ENCODE assay signal across 14 cellular contexts in the genomic region with DNA sequence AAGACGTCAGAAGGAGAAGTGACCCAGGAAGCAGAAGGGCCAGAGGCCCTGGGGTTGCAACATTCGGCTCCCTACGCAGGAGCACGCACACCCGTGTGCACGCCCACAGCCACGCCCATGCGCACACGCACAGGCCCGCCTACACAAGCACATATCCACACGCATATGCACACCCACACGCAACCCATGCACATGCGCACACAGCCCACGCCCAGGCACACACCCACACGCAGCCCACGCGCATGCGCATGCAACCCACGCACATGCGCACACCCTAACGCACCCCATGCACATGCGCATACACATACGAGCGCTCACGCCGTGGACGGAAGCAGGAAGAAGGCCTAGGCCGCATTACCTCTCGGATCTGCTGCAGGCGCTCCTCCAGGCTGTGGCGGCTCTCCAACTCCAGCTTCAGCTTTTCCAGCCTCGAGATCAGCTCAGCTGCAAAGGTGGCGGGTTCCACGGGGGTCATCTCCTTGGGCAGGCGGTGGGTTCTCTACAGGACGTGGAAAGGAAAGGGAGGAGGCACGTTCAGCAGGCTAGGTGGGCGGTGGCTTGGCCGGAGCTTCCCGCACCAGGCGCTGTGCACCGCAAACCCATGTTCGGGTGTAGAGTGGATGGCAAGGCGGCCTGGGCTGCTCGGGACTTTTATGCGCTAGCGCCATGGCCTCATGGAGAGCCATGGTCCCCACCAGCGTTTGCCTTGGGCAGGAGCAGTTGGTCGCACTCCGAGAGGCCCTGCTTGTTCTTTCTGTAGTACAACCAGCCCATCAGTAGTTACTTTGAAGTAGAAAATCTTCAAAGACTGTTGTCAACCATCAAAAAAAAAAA. TPM values are rescaled to one million over a fixed set of nuclear protein-coding genes. Genes with fewer than 3 reads are reported as not detected.
DNase-seq lines count a peak whose midpoint lies in the region; ATAC-seq and FAIRE-seq lines count a peak whose summit lies in the region.
"Had no signal": no experiment of that assay in that cellular context is flagged by ENCODE, and none has a peak within 500 bp of the region (broad histone marks: within the 10 kb centered on the region; RNA-seq: fewer than 3 reads in every experiment).

No MANE protein-coding gene starts in this region.

- no peak overlapping the region for H3K4me3 ChIP-seq in mesenchymal stem cell (ENCODE audit: insufficient read depth in 1 of 2, low read depth in 1 of 2, low read length in 2 of 2)
- H3K4me3 ChIP-seq: adrenal gland had no signal

- peak overlapping the region; percentile 20 for H3K4me3 Mint-ChIP-seq in activated naive CD8-positive, alpha-beta T cell
- H3K4me3 Mint-ChIP-seq in activated naive CD8-positive, alpha-beta T cell treated with anti-CD3 and anti-CD28 coated beads, Interleukin-2, amount 50 U/mL, for 24 hours = no peak overlapping the region
- H3K4me3 Mint-ChIP-seq: memory B cell had no signal

- H3K9ac ChIP-seq in mesenchymal stem cell (ENCODE audit: low read length) = no peak overlapping the region

- H3K18ac ChIP-seq in mesenchymal stem cell (ENCODE audit: low read depth in 1 of 2, low read length in 2 of 2) = no peak overlapping the region

- H2BK120ac ChIP-seq in mesenchymal stem cell (ENCODE audit: low read depth, low read length) = no peak overlapping the region

- H2BK5ac ChIP-seq in mesenchymal stem cell (ENCODE audit: low read depth, low read length, poor library complexity, severe bottlenecking) = no peak overlapping the region

- no peak overlapping the region for H3K27ac Mint-ChIP-seq in activated naive CD8-positive, alpha-beta T cell
- no peak overlapping the region for H3K27ac Mint-ChIP-seq in activated naive CD8-positive, alpha-beta T cell treated with anti-CD3 and anti-CD28 coated beads, Interleukin-2, amount 50 U/mL, for 24 hours
- H3K27ac Mint-ChIP-seq: memory B cell had no signal

- H2AK5ac ChIP-seq in mesenchymal stem cell (ENCODE audit: low read length, severe bottlenecking) = no peak overlapping the region

- H3K9me3 ChIP-seq in mesenchymal stem cell (ENCODE audit: control insufficient read depth, low read length) = no peaks in the 10 kb centered on the region
- H3K9me3 ChIP-seq: adrenal gland had no signal

- no peak overlapping the region for H2BK12ac ChIP-seq in mesenchymal stem cell (ENCODE audit: low read length in 2 of 2)

- WGBS in mesenchymal stem cell = 96% methylated on average over 50 of the region's 50 CpGs

- no peak overlapping the region for H3K4me2 ChIP-seq in mesenchymal stem cell (ENCODE audit: low read length, poor library complexity, severe bottlenecking)

- no peaks in the 10 kb centered on the region for H3K27me3 ChIP-seq in mesenchymal stem cell (ENCODE audit: control insufficient read depth in 1 of 2, insufficient read depth in 1 of 2, low read length in 2 of 2)
- H3K27me3 ChIP-seq: adrenal gland had no signal

- H4K91ac ChIP-seq in mesenchymal stem cell (ENCODE audit: low read length) = peak overlapping the region; percentile 77

- H4K8ac ChIP-seq in mesenchymal stem cell (ENCODE audit: low read length) = peak overlapping the region; percentile 4

- H3K4me1 Mint-ChIP-seq in activated naive CD8-positive, alpha-beta T cell (ENCODE audit: low read depth) = peaks cover 34% of the 10 kb centered on the region
- peaks cover 11% of the 10 kb centered on the region for H3K4me1 Mint-ChIP-seq in activated naive CD8-positive, alpha-beta T cell treated with anti-CD3 and anti-CD28 coated beads, Interleukin-2, amount 50 U/mL, for 24 hours
- H3K4me1 Mint-ChIP-seq: memory B cell had no signal

- no peak for ATAC-seq in activated naive CD8-positive, alpha-beta T cell treated with anti-CD3 and anti-CD28 coated beads, Interleukin-2, amount 50 U/mL, for 24 hours
- ATAC-seq in GM18868 (IDR thresholded peaks at IDR 0.05; ENCODE audit: unreplicated experiment) (no peak), HG03460 (IDR thresholded peaks at IDR 0.05; ENCODE audit: unreplicated experiment) (no peak), HG03025 (IDR thresholded peaks at IDR 0.05; ENCODE audit: low FRiP score, unreplicated experiment) (no peak)

- peaks cover 4% of the 10 kb centered on the region for H3K4me1 ChIP-seq in mesenchymal stem cell (ENCODE audit: control insufficient read depth, insufficient read depth, low read depth, low read length)

- DNase-seq in activated naive CD8-positive, alpha-beta T cell treated with anti-CD3 and anti-CD28 coated beads, Interleukin-2, amount 50 U/mL, for 24 hours = no peak
- peak; percentile 43 for DNase-seq in activated T-helper 9 cell treated with anti-CD3 and anti-CD28 coated beads, Interleukin-2, amount 50 U/mL, for 16 hours (ENCODE audit: low read depth)
- DNase-seq in mesenchymal stem cell (no peak), urothelium cell line (ENCODE audit: low spot score) (no peak)
- DNase-seq: adrenal gland, KG1, NCI-H2029, OCI-M1 had no signal

- H3K79me1 ChIP-seq in mesenchymal stem cell (replicated peaks; ENCODE audit: low read length, poor library complexity, severe bottlenecking) = peaks cover 18% of the 10 kb centered on the region

- H3K14ac ChIP-seq in mesenchymal stem cell (ENCODE audit: low read length in 2 of 2) = no peak overlapping the region

- H3K27me3 Mint-ChIP-seq in activated naive CD8-positive, alpha-beta T cell = no peaks in the 10 kb centered on the region
- no peaks in the 10 kb centered on the region for H3K27me3 Mint-ChIP-seq in activated naive CD8-positive, alpha-beta T cell treated with anti-CD3 and anti-CD28 coated beads, Interleukin-2, amount 50 U/mL, for 24 hours
- H3K27me3 Mint-ChIP-seq: memory B cell had no signal

- no peak overlapping the region for H2AFZ ChIP-seq in mesenchymal stem cell (ENCODE audit: low read depth, low read length)

- no peak overlapping the region for H3K4ac ChIP-seq in mesenchymal stem cell (ENCODE audit: low read depth in 1 of 2, low read length in 2 of 2)

- no peak overlapping the region for H3K27ac ChIP-seq in mesenchymal stem cell (ENCODE audit: low read length, poor library complexity, severe bottlenecking)
- H3K27ac ChIP-seq: 22Rv1, adrenal gland had no signal

- FAIRE-seq in urothelium cell line (lab: Jason Lieb, UNC) = peak; percentile 95

- H3K9me3 Mint-ChIP-seq in activated naive CD8-positive, alpha-beta T cell (ENCODE audit: low read depth) = no peaks in the 10 kb centered on the region
- H3K9me3 Mint-ChIP-seq in activated naive CD8-positive, alpha-beta T cell treated with anti-CD3 and anti-CD28 coated beads, Interleukin-2, amount 50 U/mL, for 24 hours = no peaks in the 10 kb centered on the region
- H3K9me3 Mint-ChIP-seq: memory B cell had no signal

- H3K36me3 Mint-ChIP-seq in activated naive CD8-positive, alpha-beta T cell = peaks cover 23% of the 10 kb centered on the region
- peaks cover 7% of the 10 kb centered on the region for H3K36me3 Mint-ChIP-seq in activated naive CD8-positive, alpha-beta T cell treated with anti-CD3 and anti-CD28 coated beads, Interleukin-2, amount 50 U/mL, for 24 hours (ENCODE audit: low read depth)
- H3K36me3 Mint-ChIP-seq: memory B cell had no signal

- peaks cover 60 to 62% of the 10 kb centered on the region in 2 experiments for H3K36me3 ChIP-seq in mesenchymal stem cell (ENCODE audit: control insufficient read depth in 1 of 2, insufficient read depth in 2 of 2, low read depth in 1 of 2, low read length in 2 of 2)

- H2BK15ac ChIP-seq in mesenchymal stem cell (ENCODE audit: low read depth, poor library complexity, severe bottlenecking) = peak overlapping the region; percentile 2

- H3K23ac ChIP-seq in mesenchymal stem cell (ENCODE audit: low read length in 2 of 2) = no peak overlapping the region

RNA-seq across cellular contexts. Expression of a gene that starts 23.4 kb away (rescaled TPM):
- 0.17 TPM for polyA plus RNA-seq in mesenchymal stem cell (2013, experiment 1 of 2)
- polyA plus RNA-seq in mesenchymal stem cell (2013, experiment 2 of 2) = 0.22 TPM
